ENCODE assay signal across 1 cellular context in the genomic region with DNA sequence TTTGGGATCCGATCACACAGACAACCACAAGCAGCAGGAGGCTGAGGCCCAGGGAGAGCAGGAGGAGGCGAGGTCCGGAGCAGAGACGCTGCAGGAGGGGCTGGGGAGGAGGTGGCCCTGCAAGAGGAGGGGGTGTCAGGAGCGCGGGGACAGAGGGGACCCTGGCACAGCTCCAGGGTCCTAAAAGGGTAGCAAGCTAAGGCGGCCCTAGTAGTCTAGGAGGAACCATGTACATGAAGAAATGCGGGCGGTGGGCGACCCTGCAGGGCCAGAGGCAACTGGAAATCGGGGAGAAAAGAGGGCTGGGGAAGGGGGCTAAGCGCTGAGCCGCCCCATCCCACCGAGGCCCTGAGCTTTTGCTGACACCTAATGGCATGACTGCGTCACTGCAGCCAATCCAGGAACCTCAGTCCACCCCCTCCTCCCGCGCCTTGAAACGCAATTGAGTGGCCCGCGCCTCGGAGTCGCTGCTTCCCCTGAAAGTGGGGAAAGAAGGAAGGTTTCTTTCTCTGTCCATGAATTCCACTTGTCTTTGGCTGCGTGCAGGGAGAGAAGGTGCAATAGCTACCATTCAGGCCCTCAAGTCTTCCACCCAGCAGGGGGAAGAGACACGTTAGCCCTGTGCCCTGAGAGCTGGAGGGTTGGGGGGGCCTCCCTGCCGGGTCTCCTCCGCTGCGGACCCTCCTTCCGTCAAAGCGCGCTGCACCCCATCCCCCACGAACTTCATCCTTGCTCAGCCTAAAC.
TF ChIP-seq lines count a peak whose summit lies in the region.

No MANE protein-coding gene starts in this region.

TF ChIP-seq in K562, 482 proteins besides CTCF, POLR2A, EP300 and RAD21 (continued from another document):
- TF ChIP-seq ZNF583 (CRISPR knock-in tag; IDR thresholded peaks at IDR 0.05) (no peak), CREB1 (IDR thresholded peaks at IDR 0.05) (peak; percentile 51; the same call in 1 of the 2 replicates), CREB1 (CRISPR knock-in tag; IDR thresholded peaks at IDR 0.05) (peak; percentile 63; the same call in 1 of the 2 replicates), NRF1 (conservative IDR thresholded peaks at IDR 0.05 in 1 of 2, IDR thresholded peaks at IDR 0.05 in 1 of 2) (peak in 1 of 2 experiments; percentile 23; a peak in 1 of 4 replicates), ZNF561 (CRISPR knock-in tag; conservative IDR thresholded peaks at IDR 0.05) (no peak), JUNB (CRISPR knock-in tag; conservative IDR thresholded peaks at IDR 0.05) (no peak), NR1H2 (CRISPR knock-in tag; IDR thresholded peaks at IDR 0.05) (no peak), ZNF41 (CRISPR knock-in tag; conservative IDR thresholded peaks at IDR 0.05) (no peak), ZNF354B (CRISPR knock-in tag; IDR thresholded peaks at IDR 0.05) (no peak), NFATC3 (IDR thresholded peaks at IDR 0.05) (no peak), POLR2B (IDR thresholded peaks at IDR 0.05; ENCODE audit: low read depth, partially characterized antibody) (no peak), EGR1 (conservative IDR thresholded peaks at IDR 0.05) (peak; percentile 50), CBX3 (IDR thresholded peaks at IDR 0.05; ENCODE audit: borderline replicate concordance in 1 of 2, low read length in 2 of 2) (no peak), CREM (IDR thresholded peaks at IDR 0.05; ENCODE audit: low read depth) (peak; percentile 88), ZNF282 (CRISPR knock-in tag; IDR thresholded peaks at IDR 0.05) (no peak), PHF8 (IDR thresholded peaks at IDR 0.05; ENCODE audit: borderline replicate concordance, low read length) (peak; percentile 26; the same call in 1 of the 2 replicates), JUND (IDR thresholded peaks at IDR 0.05; ENCODE audit: borderline replicate concordance, low read depth, low read length) (peak; percentile 29; the same call in 1 of the 2 replicates), JUND (tag; IDR thresholded peaks at IDR 0.05; ENCODE audit: borderline replicate concordance, low read depth, low read length) (no peak), KLF16 (IDR thresholded peaks at IDR 0.05) (peak; percentile 8; the same call in 1 of the 2 replicates)
- TF ChIP-seq, protein P1, sequence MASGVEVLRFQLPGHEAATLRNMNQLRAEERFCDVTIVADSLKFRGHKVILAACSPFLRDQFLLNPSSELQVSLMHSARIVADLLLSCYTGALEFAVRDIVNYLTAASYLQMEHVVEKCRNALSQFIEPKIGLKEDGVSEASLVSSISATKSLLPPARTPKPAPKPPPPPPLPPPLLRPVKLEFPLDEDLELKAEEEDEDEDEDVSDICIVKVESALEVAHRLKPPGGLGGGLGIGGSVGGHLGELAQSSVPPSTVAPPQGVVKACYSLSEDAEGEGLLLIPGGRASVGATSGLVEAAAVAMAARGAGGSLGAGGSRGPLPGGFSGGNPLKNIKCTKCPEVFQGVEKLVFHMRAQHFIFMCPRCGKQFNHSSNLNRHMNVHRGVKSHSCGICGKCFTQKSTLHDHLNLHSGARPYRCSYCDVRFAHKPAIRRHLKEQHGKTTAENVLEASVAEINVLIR (CRISPR knock-in tag; IDR thresholded peaks at IDR 0.05), result no peak
- TF ChIP-seq, protein P2, sequence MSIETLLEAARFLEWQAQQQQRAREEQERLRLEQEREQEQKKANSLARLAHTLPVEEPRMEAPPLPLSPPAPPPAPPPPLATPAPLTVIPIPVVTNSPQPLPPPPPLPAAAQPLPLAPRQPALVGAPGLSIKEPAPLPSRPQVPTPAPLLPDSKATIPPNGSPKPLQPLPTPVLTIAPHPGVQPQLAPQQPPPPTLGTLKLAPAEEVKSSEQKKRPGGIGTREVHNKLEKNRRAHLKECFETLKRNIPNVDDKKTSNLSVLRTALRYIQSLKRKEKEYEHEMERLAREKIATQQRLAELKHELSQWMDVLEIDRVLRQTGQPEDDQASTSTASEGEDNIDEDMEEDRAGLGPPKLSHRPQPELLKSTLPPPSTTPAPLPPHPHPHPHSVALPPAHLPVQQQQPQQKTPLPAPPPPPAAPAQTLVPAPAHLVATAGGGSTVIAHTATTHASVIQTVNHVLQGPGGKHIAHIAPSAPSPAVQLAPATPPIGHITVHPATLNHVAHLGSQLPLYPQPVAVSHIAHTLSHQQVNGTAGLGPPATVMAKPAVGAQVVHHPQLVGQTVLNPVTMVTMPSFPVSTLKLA (conservative IDR thresholded peaks at IDR 0.05), result 0 out of 4 replicates have a peak, but pooled peaks of 1 of the 2 experiments have one; percentile 17
- TF ChIP-seq, protein P3, sequence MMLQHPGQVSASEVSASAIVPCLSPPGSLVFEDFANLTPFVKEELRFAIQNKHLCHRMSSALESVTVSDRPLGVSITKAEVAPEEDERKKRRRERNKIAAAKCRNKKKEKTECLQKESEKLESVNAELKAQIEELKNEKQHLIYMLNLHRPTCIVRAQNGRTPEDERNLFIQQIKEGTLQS (IDR thresholded peaks at IDR 0.05), result no peak
- TF ChIP-seq, protein P3 (CRISPR knock-in tag; conservative IDR thresholded peaks at IDR 0.05), result no peak
- TF ChIP-seq, protein P4, sequence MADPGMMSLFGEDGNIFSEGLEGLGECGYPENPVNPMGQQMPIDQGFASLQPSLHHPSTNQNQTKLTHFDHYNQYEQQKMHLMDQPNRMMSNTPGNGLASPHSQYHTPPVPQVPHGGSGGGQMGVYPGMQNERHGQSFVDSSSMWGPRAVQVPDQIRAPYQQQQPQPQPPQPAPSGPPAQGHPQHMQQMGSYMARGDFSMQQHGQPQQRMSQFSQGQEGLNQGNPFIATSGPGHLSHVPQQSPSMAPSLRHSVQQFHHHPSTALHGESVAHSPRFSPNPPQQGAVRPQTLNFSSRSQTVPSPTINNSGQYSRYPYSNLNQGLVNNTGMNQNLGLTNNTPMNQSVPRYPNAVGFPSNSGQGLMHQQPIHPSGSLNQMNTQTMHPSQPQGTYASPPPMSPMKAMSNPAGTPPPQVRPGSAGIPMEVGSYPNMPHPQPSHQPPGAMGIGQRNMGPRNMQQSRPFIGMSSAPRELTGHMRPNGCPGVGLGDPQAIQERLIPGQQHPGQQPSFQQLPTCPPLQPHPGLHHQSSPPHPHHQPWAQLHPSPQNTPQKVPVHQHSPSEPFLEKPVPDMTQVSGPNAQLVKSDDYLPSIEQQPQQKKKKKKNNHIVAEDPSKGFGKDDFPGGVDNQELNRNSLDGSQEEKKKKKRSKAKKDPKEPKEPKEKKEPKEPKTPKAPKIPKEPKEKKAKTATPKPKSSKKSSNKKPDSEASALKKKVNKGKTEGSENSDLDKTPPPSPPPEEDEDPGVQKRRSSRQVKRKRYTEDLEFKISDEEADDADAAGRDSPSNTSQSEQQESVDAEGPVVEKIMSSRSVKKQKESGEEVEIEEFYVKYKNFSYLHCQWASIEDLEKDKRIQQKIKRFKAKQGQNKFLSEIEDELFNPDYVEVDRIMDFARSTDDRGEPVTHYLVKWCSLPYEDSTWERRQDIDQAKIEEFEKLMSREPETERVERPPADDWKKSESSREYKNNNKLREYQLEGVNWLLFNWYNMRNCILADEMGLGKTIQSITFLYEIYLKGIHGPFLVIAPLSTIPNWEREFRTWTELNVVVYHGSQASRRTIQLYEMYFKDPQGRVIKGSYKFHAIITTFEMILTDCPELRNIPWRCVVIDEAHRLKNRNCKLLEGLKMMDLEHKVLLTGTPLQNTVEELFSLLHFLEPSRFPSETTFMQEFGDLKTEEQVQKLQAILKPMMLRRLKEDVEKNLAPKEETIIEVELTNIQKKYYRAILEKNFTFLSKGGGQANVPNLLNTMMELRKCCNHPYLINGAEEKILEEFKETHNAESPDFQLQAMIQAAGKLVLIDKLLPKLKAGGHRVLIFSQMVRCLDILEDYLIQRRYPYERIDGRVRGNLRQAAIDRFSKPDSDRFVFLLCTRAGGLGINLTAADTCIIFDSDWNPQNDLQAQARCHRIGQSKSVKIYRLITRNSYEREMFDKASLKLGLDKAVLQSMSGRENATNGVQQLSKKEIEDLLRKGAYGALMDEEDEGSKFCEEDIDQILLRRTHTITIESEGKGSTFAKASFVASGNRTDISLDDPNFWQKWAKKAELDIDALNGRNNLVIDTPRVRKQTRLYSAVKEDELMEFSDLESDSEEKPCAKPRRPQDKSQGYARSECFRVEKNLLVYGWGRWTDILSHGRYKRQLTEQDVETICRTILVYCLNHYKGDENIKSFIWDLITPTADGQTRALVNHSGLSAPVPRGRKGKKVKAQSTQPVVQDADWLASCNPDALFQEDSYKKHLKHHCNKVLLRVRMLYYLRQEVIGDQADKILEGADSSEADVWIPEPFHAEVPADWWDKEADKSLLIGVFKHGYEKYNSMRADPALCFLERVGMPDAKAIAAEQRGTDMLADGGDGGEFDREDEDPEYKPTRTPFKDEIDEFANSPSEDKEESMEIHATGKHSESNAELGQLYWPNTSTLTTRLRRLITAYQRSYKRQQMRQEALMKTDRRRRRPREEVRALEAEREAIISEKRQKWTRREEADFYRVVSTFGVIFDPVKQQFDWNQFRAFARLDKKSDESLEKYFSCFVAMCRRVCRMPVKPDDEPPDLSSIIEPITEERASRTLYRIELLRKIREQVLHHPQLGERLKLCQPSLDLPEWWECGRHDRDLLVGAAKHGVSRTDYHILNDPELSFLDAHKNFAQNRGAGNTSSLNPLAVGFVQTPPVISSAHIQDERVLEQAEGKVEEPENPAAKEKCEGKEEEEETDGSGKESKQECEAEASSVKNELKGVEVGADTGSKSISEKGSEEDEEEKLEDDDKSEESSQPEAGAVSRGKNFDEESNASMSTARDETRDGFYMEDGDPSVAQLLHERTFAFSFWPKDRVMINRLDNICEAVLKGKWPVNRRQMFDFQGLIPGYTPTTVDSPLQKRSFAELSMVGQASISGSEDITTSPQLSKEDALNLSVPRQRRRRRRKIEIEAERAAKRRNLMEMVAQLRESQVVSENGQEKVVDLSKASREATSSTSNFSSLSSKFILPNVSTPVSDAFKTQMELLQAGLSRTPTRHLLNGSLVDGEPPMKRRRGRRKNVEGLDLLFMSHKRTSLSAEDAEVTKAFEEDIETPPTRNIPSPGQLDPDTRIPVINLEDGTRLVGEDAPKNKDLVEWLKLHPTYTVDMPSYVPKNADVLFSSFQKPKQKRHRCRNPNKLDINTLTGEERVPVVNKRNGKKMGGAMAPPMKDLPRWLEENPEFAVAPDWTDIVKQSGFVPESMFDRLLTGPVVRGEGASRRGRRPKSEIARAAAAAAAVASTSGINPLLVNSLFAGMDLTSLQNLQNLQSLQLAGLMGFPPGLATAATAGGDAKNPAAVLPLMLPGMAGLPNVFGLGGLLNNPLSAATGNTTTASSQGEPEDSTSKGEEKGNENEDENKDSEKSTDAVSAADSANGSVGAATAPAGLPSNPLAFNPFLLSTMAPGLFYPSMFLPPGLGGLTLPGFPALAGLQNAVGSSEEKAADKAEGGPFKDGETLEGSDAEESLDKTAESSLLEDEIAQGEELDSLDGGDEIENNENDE (IDR thresholded peaks at IDR 0.05; ENCODE audit: low read depth, low read length), result no peak
- TF ChIP-seq, protein P5, sequence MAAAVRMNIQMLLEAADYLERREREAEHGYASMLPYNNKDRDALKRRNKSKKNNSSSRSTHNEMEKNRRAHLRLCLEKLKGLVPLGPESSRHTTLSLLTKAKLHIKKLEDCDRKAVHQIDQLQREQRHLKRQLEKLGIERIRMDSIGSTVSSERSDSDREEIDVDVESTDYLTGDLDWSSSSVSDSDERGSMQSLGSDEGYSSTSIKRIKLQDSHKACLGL (CRISPR knock-in tag; IDR thresholded peaks at IDR 0.05; ENCODE audit: borderline replicate concordance, poor library complexity, severe bottlenecking), result no peak
